In genomic region chr4:79325864-79326328, GRCh38 we compare ENCODE assay signal across 19 cellular contexts. TPM values are rescaled to one million over a fixed set of nuclear protein-coding genes. Genes with fewer than 3 reads are reported as not detected.
A peak's percentile ranks its signal among the peaks of the same experiment; 100 is the strongest.
DNase-seq lines count a peak whose midpoint lies in the region; ATAC-seq, FAIRE-seq and TF ChIP-seq lines count a peak whose summit lies in the region.
"Had no signal": no experiment of that assay in that cellular context is flagged by ENCODE, and none has a peak within 500 bp of the region (broad histone marks: within the 10 kb centered on the region; RNA-seq: fewer than 3 reads in every experiment).

Gene NAA11 (minus strand): TSS chr4:79326061. CDS start chr4:79325877, 184 bp downstream.

- 37% methylated on average over 19 of the region's 19 CpGs for WGBS in K562 (ENCODE audit: insufficient coverage, low coverage, missing lambda C conversion rate)
- 63 to 75% methylated on average over 19 of the region's 19 CpGs for WGBS in testis, 2 donors

- no peaks in the 10 kb centered on the region for H4K20me1 ChIP-seq in K562 (replicated peaks; ENCODE audit: control insufficient read depth, insufficient read depth, low read length)
- H4K20me1 ChIP-seq in PC-9 (ENCODE audit: insufficient read depth), result no peaks in the 10 kb centered on the region
- H4K20me1 ChIP-seq: BLaER1 had no signal

- TF ChIP-seq CTCF in K562 (IDR thresholded peaks at IDR 0.05 in 2 of 3, conservative IDR thresholded peaks at IDR 0.05 in 1 of 3; ENCODE audit: insufficient read depth in 2 of 3, low read depth in 1 of 3, low read length in 3 of 3) (no peak), testis (IDR thresholded peaks at IDR 0.05) (no peak), tibial artery (IDR thresholded peaks at IDR 0.05) (no peak), PC-9 (conservative IDR thresholded peaks at IDR 0.05) (no peak)

- peak; percentile 18 for DNase-seq in DMS114 treated with DMSO at 0.1 percent for 48 hours (lab: John Stamatoyannopoulos, UW; ENCODE audit: unreplicated experiment)
- DNase-seq in NCI-H510A treated with DMSO at 0.1 percent for 48 hours (lab: John Stamatoyannopoulos, UW), result peak; percentile 36
- peak; percentile 67 to 79 (median 74) for DNase-seq in K562 (ENCODE audit: extremely low read depth in 1 of 4, low spot score in 3 of 4)
- peak; percentile 66 for DNase-seq in testis
- DNase-seq in tibial artery, result no peak
- DNase-seq in PC-9, result no peak
- DNase-seq: 8988T, AML-193, Calu3, DMS 273 treated with DMSO at 0.1 percent for 48 hours, DMS79, GDM1, GOT3, HCEC 1CT, HFFc6 had no signal

- no peaks in the 10 kb centered on the region for H3F3A ChIP-seq in PC-9 (ENCODE audit: insufficient read depth, low read depth)

- H3K36me3 ChIP-seq in K562 (ENCODE audit: control insufficient read depth, insufficient read depth, low read length) (no peaks in the 10 kb centered on the region; the same call in 2 of the 3 replicates), testis (ENCODE audit: low read depth, missing control alignments) (no peaks in the 10 kb centered on the region), tibial artery (no peaks in the 10 kb centered on the region), PC-9 (ENCODE audit: low read depth) (no peaks in the 10 kb centered on the region)
- H3K36me3 ChIP-seq: BLaER1 had no signal

- peak; percentile 70 for TF ChIP-seq POLR2A in K562 (conservative IDR thresholded peaks at IDR 0.05)
- TF ChIP-seq POLR2A in testis (IDR thresholded peaks at IDR 0.05), result no peak

- POLR2A ChIA-PET in K562 (lab: Yijun Ruan, JAX), result interaction anchor here (0.7 kb wide), 1 partner anchor 32 kb away, joined by 3 read pairs; no protein-coding TSS in a partner anchor
- POLR2A ChIA-PET in PC-9 (lab: Charles Lee; ENCODE audit: unreplicated experiment), result no interaction called here

- ATAC-seq in K562 (peak; percentile 88), SK-N-SH treated with all-trans-retinoic acid at 6 μM for 48 hours (no peak)

- H3K79me2 ChIP-seq in K562 (ENCODE audit: control insufficient read depth, insufficient read depth, low read length), result peaks cover 49% of the 10 kb centered on the region
- H3K79me2 ChIP-seq in PC-9 (ENCODE audit: low read depth), result no peaks in the 10 kb centered on the region

- H3K9ac ChIP-seq in K562 (ENCODE audit: insufficient read depth in 1 of 2, low read depth in 2 of 2, low read length in 2 of 2), result peak within 1 kb of the TSS; percentile 68 to 89
- H3K9ac ChIP-seq: BLaER1 had no signal

- BruUV-seq in K562 (replicated peaks; lab: Mats Ljungman, UMichigan) (no TSS peak), PC-9 (replicated peaks; lab: Mats Ljungman, UMichigan) (no TSS peak)

- H3K4me1 ChIP-seq in K562 (replicated peaks in 1 of 2; ENCODE audit: control insufficient read depth in 2 of 2, insufficient read depth in 2 of 2, low read length in 2 of 2) (peaks cover 0 to 7% of the 10 kb centered on the region in 2 experiments; a peak in 4 of 5 replicates), testis (no peaks in the 10 kb centered on the region), tibial artery (no peaks in the 10 kb centered on the region), PC-9 (replicated peaks; ENCODE audit: insufficient read depth) (no peaks in the 10 kb centered on the region)
- H3K4me1 ChIP-seq: BLaER1 had no signal

- TF ChIP-seq RAD21 in K562 (CRISPR knock-in tag; conservative IDR thresholded peaks at IDR 0.05 in 1 of 2, IDR thresholded peaks at IDR 0.05 in 1 of 2), result no peak

- no peak for TF ChIP-seq EP300 in K562 (IDR thresholded peaks at IDR 0.05; ENCODE audit: low read length)

- no peaks in the 10 kb centered on the region for H3K27me3 ChIP-seq in K562 (ENCODE audit: control insufficient read depth in 2 of 2, insufficient read depth in 2 of 2, low read length in 2 of 2)
- H3K27me3 ChIP-seq in testis, result no peaks in the 10 kb centered on the region
- H3K27me3 ChIP-seq in tibial artery, result no peaks in the 10 kb centered on the region
- no peaks in the 10 kb centered on the region for H3K27me3 ChIP-seq in PC-9 (ENCODE audit: insufficient read depth, low read depth)
- H3K27me3 ChIP-seq: BLaER1 had no signal

- peak; percentile 77 for FAIRE-seq in K562 (lab: Jason Lieb, UNC)
- FAIRE-seq: GM19239 had no signal

- no peaks in the 10 kb centered on the region for H3K9me2 ChIP-seq in PC-9 (ENCODE audit: insufficient read depth)

- H3K27ac ChIP-seq in K562 (ENCODE audit: extremely low read depth, low read depth, low read length), result peak within 1 kb of the TSS; percentile 77
- H3K27ac ChIP-seq in testis, result peak within 1 kb of the TSS in 1 of 2 donors; percentile 26
- no peak within 1 kb of the TSS for H3K27ac ChIP-seq in tibial artery
- H3K27ac ChIP-seq in PC-9, result no peak within 1 kb of the TSS
- H3K27ac ChIP-seq: BLaER1, HL-60 had no signal

- H3K4me3 ChIP-seq in K562 (peak within 1 kb of the TSS; percentile 53), testis (peak within 1 kb of the TSS; percentile 40 to 53), tibial artery (no peak within 1 kb of the TSS), PC-9 (no peak within 1 kb of the TSS)
- H3K4me3 ChIP-seq: BLaER1 had no signal

- H2AFZ ChIP-seq in K562 (ENCODE audit: low read depth, low read length), result peak within 1 kb of the TSS; percentile 77
- no peak within 1 kb of the TSS for H2AFZ ChIP-seq in PC-9

- no peaks in the 10 kb centered on the region for H3K9me1 ChIP-seq in K562 (ENCODE audit: control insufficient read depth, insufficient read depth, low read length)

- H3K9me3 ChIP-seq in K562 (replicated peaks; ENCODE audit: control insufficient read depth, insufficient read depth, low read depth, low read length) (no peaks in the 10 kb centered on the region), testis (no peaks in the 10 kb centered on the region), tibial artery (no peaks in the 10 kb centered on the region), PC-9 (ENCODE audit: insufficient read depth, low read depth) (no peaks in the 10 kb centered on the region)
- H3K9me3 ChIP-seq: BLaER1 had no signal

- in situ Hi-C loops in K562 (cut with MboI), result no loop called here

- CTCF ChIA-PET in K562 (lab: Yijun Ruan, JAX; ENCODE audit: low intra/inter-chr PET ratio) (no interaction called here), PC-9 (lab: Charles Lee) (no interaction called here)

- intact Hi-C loops in K562 (cut with micrococcal nuclease), result loop anchor here (10.0 kb wide), 1 partner anchor 1009 kb away; the partner anchor contains the start of gene CFAP299
- intact Hi-C loops in testis (cut with DNase I; ENCODE audit: low total_unique reads), result no loop called here
- intact Hi-C loops in tibial artery (cut with DNase I; ENCODE audit: low total_unique reads), result no loop called here
- intact Hi-C loops in PC-9 (cut with micrococcal nuclease; ENCODE audit: unreplicated experiment), result no loop called here

- H3K4me2 ChIP-seq in K562 (ENCODE audit: insufficient read depth, low read length) (peak within 1 kb of the TSS; percentile 80), PC-9 (no peak within 1 kb of the TSS)
- H3K4me2 ChIP-seq: BLaER1 had no signal

TF ChIP-seq in SK-N-SH treated with all-trans-retinoic acid at 6 μM for 48 hours, 23 proteins besides CTCF, POLR2A, EP300 and RAD21:
- no peak for TF ChIP-seq ESRRG (CRISPR knock-in tag; IDR thresholded peaks at IDR 0.05)

RNA-seq across cellular contexts. Expression of gene NAA11, which starts in this region (rescaled TPM):
- 25.0 and 37.2 TPM in 2 replicates for total RNA-seq in K562 (2011; cell fraction: chromatin; rRNA removed; ENCODE audit: low replicate concordance)
- 12.5 and 15.0 TPM in 2 replicates for total RNA-seq in K562 (2011; cell fraction: nucleolus; rRNA removed)
- total RNA-seq in K562 (2011; cell fraction: nucleoplasm; rRNA removed), result 30.0 and 38.9 TPM in 2 replicates
- total RNA-seq in K562 (2014; rRNA removed) (20.4 and 21.1 TPM in 2 replicates), K562 (2014; rRNA removed; fragmentation: Illumina TruSeq; extraction: Trizol) (21.8 and 25.7 TPM in 2 replicates), K562 (2015; rRNA removed; fragmentation: Illumina TruSeq; extraction: Trizol) (27.7 and 30.9 TPM in 2 replicates), K562 (2021) (23.1 and 24.4 TPM in 2 replicates), testis (10 to 100 TPM; 17.2 to 23.0 TPM), PC-9 (2021) (not detected in 2 replicates)
- polyA plus RNA-seq in K562 (2011; rRNA removed) (30.8 and 33.3 TPM in 2 replicates), K562 (2014; fragmentation: Illumina TruSeq; extraction: Trizol) (26.9 and 34.6 TPM in 2 replicates), K562 (2014; fragmentation: Nextera tagmentation; extraction: Ambion mirVana) (10 to 100 TPM; 17.1 to 22.7 TPM), K562 (2014; rRNA removed) (21.3 and 22.1 TPM in 2 replicates), testis (ENCODE audit: insufficient read depth, low read depth, low replicate concordance) (17.9 TPM)
- polyA plus RNA-seq in K562 (2011; cell fraction: cytosol; rRNA removed), result 20.7 and 26.1 TPM in 2 replicates
- 35.9 and 38.4 TPM in 2 replicates for polyA plus RNA-seq in K562 (2011; cell fraction: nucleus; rRNA removed)
- polyA plus RNA-seq in K562 (2012), result 24.1 and 39.7 TPM in 2 replicates
- 45.5 and 47.7 TPM in 2 replicates for polyA minus RNA-seq in K562 (2011; rRNA and poly(A)+ RNA removed)
- polyA minus RNA-seq in K562 (2011; cell fraction: cytosol; rRNA and poly(A)+ RNA removed), result 15.9 and 19.2 TPM in 2 replicates
- polyA minus RNA-seq in K562 (2011; cell fraction: nucleus; rRNA and poly(A)+ RNA removed), result 21.4 and 33.4 TPM in 2 replicates
- total RNA-seq: Calu3, HFFc6 had no signal

Comparison
In these comparisons a context has a peak if more than half of its experiments do, and no peak if none do; other contexts are left out.
1. RNA of gene NAA11 (total RNA-seq): 12.5 to 38.9 TPM in K562 and 17.2 to 23.0 TPM in testis; not detected in PC-9; every median in the first group is over 10 times any median in the second.
2. DNase-seq: peak in DMS114 treated with DMSO at 0.1 percent for 48 hours (single experiment), NCI-H510A treated with DMSO at 0.1 percent for 48 hours (single experiment), K562 (4 of 4) and testis (single experiment); none in tibial artery (0 of 2) and PC-9 (0 of 2).
3. H3K4me3 ChIP-seq: peak in K562 (single experiment) and testis (2 of 2); none in tibial artery (0 of 2) and PC-9 (single experiment).